In the genomic region with DNA sequence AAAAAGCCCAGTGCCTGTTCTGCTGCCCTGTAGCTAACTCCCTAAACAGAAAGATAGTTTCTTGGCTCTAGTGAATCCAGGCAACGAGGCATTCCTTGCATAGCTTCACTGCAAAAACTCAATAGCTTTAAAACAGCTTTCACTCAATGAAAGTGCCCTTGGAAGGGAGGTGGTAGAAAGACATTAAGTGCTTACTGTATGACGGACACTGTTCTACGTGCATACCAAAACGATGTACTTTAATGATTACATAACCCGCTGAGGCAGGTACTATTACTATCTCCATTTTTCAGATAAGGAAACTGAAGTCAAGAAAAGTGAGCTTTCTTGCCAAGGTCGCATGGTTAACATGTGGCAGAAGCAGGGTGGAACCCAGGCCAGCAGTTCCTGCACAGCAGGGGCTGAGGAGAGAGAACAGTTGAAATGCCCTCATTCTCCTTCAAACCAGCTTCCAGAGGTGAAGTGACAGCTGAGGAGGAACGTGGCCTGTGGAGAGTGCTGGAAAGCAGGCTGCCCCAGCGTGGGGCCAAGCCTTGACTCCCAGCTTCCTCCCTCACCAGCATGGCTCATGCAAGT, we compare ENCODE assay signal across 13 cellular contexts.
DNase-seq lines count a peak whose midpoint lies in the region; ATAC-seq, FAIRE-seq and TF ChIP-seq lines count a peak whose summit lies in the region.
"Had no signal": no experiment of that assay in that cellular context is flagged by ENCODE, and none has a peak within 500 bp of the region (broad histone marks: within the 10 kb centered on the region; RNA-seq: fewer than 3 reads in every experiment).

No MANE protein-coding gene starts in this region.

- H3K9ac ChIP-seq in smooth muscle cell (ENCODE audit: low read depth), result peak overlapping the region; percentile 61

- no peak overlapping the region for H2AFZ ChIP-seq in smooth muscle cell (ENCODE audit: low read depth)

- no peaks in the 10 kb centered on the region for H3K9me3 ChIP-seq in smooth muscle cell (replicated peaks; ENCODE audit: low read depth)

- H3K27me3 Mint-ChIP-seq in activated T-cell treated with anti-CD3 and anti-CD28 coated beads, Interleukin-2, amount 50 U/mL, for 72 hours (ENCODE audit: low read depth), result no peaks in the 10 kb centered on the region
- H3K27me3 Mint-ChIP-seq: T-cell had no signal

- no peak overlapping the region for H3K27ac Mint-ChIP-seq in activated T-cell treated with anti-CD3 and anti-CD28 coated beads, Interleukin-2, amount 50 U/mL, for 72 hours
- H3K27ac Mint-ChIP-seq: activated T-cell treated with anti-CD3 and anti-CD28 coated beads, Interleukin-2, amount 50 U/mL, for 24 hours; T-cell had no signal

- H3K9me3 Mint-ChIP-seq in activated T-cell treated with anti-CD3 and anti-CD28 coated beads, Interleukin-2, amount 50 U/mL, for 72 hours, result no peaks in the 10 kb centered on the region
- H3K9me3 Mint-ChIP-seq: activated T-cell treated with anti-CD3 and anti-CD28 coated beads, Interleukin-2, amount 50 U/mL, for 24 hours; T-cell had no signal

- H3K27me3 ChIP-seq in bronchial epithelial cell (ENCODE audit: control insufficient read depth, insufficient read depth, low read length), result no peaks in the 10 kb centered on the region
- H3K27me3 ChIP-seq in smooth muscle cell (ENCODE audit: low read depth), result no peaks in the 10 kb centered on the region

- no peak for ATAC-seq in GM18505 (IDR thresholded peaks at IDR 0.05; ENCODE audit: unreplicated experiment)
- ATAC-seq in activated T-cell treated with anti-CD3 and anti-CD28 coated beads, Interleukin-2, amount 50 U/mL, for 72 hours (replicated peaks in 1 of 2), result no peak
- ATAC-seq in GM21576 (IDR thresholded peaks at IDR 0.05; ENCODE audit: unreplicated experiment), result no peak
- ATAC-seq: T-cell had no signal

- H3K27ac ChIP-seq in smooth muscle cell (ENCODE audit: low read depth), result peak overlapping the region; percentile 92

- H3K4me1 ChIP-seq in smooth muscle cell (ENCODE audit: low read depth), result peaks cover 28% of the 10 kb centered on the region

- no peaks in the 10 kb centered on the region for H3K36me3 Mint-ChIP-seq in activated T-cell treated with anti-CD3 and anti-CD28 coated beads, Interleukin-2, amount 50 U/mL, for 72 hours (ENCODE audit: insufficient read depth in 2 of 2)
- H3K36me3 Mint-ChIP-seq: T-cell had no signal

- WGBS in smooth muscle cell (ENCODE audit: low lambda C conversion rate), result 36% methylated on average over 8 of the region's 8 CpGs

- H3F3A ChIP-seq in smooth muscle cell (ENCODE audit: low read depth), result peaks cover 20% of the 10 kb centered on the region

- DNase-seq in HTR-8/SVneo (ENCODE audit: insufficient read length, low spot score) (no peak), bronchial epithelial cell (ENCODE audit: low read depth) (peak; percentile 59), iPS-NIHi7 (ENCODE audit: extremely low spot score) (peak; percentile 30), smooth muscle cell (lab: John Stamatoyannopoulos, UW; ENCODE audit: unreplicated experiment) (no peak), hypothalamus (lab: John Stamatoyannopoulos, UW) (no peak)
- DNase-seq in activated T-cell treated with anti-CD3 and anti-CD28 coated beads, Interleukin-2, amount 50 U/mL, for 72 hours, result no peak
- DNase-seq: activated T-cell treated with anti-CD3 and anti-CD28 coated beads, Interleukin-2, amount 50 U/mL, for 24 hours; Karpas-422; T-cell had no signal

- TF ChIP-seq CTCF in bronchial epithelial cell (IDR thresholded peaks at IDR 0.05; ENCODE audit: insufficient read depth, low read length, severe bottlenecking), result no peak
- no peak for TF ChIP-seq CTCF in smooth muscle cell (IDR thresholded peaks at IDR 0.05; ENCODE audit: borderline replicate concordance, insufficient read depth, poor library complexity, severe bottlenecking)

- no peak for TF ChIP-seq POLR2A in GM18505 (IDR thresholded peaks at IDR 0.05; ENCODE audit: borderline replicate concordance, extremely low read depth, insufficient read depth, insufficient read length)

- H3K4me3 ChIP-seq in bronchial epithelial cell (ENCODE audit: low read depth, low read length) (no peak overlapping the region), smooth muscle cell (no peak overlapping the region)

- FAIRE-seq in HTR-8/SVneo (lab: Jason Lieb, UNC) (peak; percentile 69), bronchial epithelial cell (lab: Jason Lieb, UNC) (peak; percentile 43)
- FAIRE-seq: endometrium, GM18507 had no signal

- H3K79me2 ChIP-seq in smooth muscle cell (ENCODE audit: low read depth), result no peaks in the 10 kb centered on the region

- H3K4me3 Mint-ChIP-seq in activated T-cell treated with anti-CD3 and anti-CD28 coated beads, Interleukin-2, amount 50 U/mL, for 72 hours, result no peak overlapping the region
- H3K4me3 Mint-ChIP-seq: activated T-cell treated with anti-CD3 and anti-CD28 coated beads, Interleukin-2, amount 50 U/mL, for 24 hours; T-cell had no signal

- H3K4me1 Mint-ChIP-seq in activated T-cell treated with anti-CD3 and anti-CD28 coated beads, Interleukin-2, amount 50 U/mL, for 72 hours (ENCODE audit: low read depth), result no peaks in the 10 kb centered on the region
- H3K4me1 Mint-ChIP-seq: T-cell had no signal

- H3K4me2 ChIP-seq in smooth muscle cell, result peak overlapping the region; percentile 68

- H3K36me3 ChIP-seq in bronchial epithelial cell (ENCODE audit: control insufficient read depth, insufficient read depth, low read length) (no peaks in the 10 kb centered on the region), smooth muscle cell (ENCODE audit: low read depth) (no peaks in the 10 kb centered on the region)

- H4K20me1 ChIP-seq in smooth muscle cell (ENCODE audit: low read depth), result no peaks in the 10 kb centered on the region

Comparison
In these comparisons a context has a peak if more than half of its experiments do, and no peak if none do; other contexts are left out.
1. DNase-seq: peak in bronchial epithelial cell (single experiment) and iPS-NIHi7 (single experiment); none in HTR-8/SVneo (single experiment), smooth muscle cell (single experiment), activated T-cell treated with anti-CD3 and anti-CD28 coated beads, Interleukin-2, amount 50 U/mL, for 72 hours (0 of 2) and hypothalamus (0 of 51).